In the genomic region with DNA sequence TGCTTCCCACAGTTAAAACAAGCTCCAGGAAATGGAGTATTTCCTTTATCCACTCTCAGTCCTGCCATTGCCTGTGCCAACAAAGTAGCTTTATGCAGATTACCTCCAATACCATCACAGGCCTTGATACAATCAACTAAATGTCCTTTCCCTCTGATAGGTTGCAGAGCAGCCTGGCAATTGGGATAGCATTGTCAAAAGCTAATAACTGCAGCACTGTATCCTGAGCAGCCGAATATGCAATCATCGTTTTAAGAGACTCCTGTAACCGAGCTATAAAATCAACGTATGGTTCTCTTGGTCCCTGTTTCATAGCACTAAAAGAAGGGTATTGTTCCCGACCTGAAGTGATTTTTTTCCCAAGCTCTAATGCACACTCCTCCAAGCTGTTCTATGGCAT, we compare ENCODE assay signal across 6 cellular contexts. TPM values are rescaled to one million over a fixed set of nuclear protein-coding genes. Genes with fewer than 3 reads are reported as not detected.
DNase-seq lines count a peak whose midpoint lies in the region; TF ChIP-seq lines count a peak whose summit lies in the region.
"Not testable (repeated sequence)": the region's sequence is repeated elsewhere in the genome, so short reads cannot be mapped to it uniquely, and the experiment has no call there.
"Had no signal": no experiment of that assay in that cellular context is flagged by ENCODE, and none has a peak within 500 bp of the region (broad histone marks: within the 10 kb centered on the region; RNA-seq: fewer than 3 reads in every experiment).

No MANE protein-coding gene starts in this region.

- H3K27ac Mint-ChIP-seq in endothelial cell (ENCODE audit: unreplicated experiment) (peak overlapping the region; percentile 72), mesothelial cell of epicardium (peak overlapping the region; percentile 50)

- H3K9me2 ChIP-seq in Karpas-422 (replicated peaks; ENCODE audit: insufficient read depth, low read length), result not testable (repeated sequence)

- H3K27me3 Mint-ChIP-seq in endothelial cell (ENCODE audit: unreplicated experiment), result peaks cover 13% of the 10 kb centered on the region
- H3K27me3 Mint-ChIP-seq in mesothelial cell of epicardium (ENCODE audit: low read depth), result not testable (repeated sequence)

- not testable (repeated sequence) for H3K4me2 ChIP-seq in Karpas-422 (ENCODE audit: low read depth, low read length, poor library complexity, severe bottlenecking)

- not testable (repeated sequence) for H4K20me1 ChIP-seq in Karpas-422 (ENCODE audit: insufficient read depth, low read depth, low read length)

- H3K4me3 ChIP-seq in Karpas-422 (ENCODE audit: low read length), result not testable (repeated sequence)

- H3K36me3 ChIP-seq in Karpas-422 (ENCODE audit: insufficient read depth, low read length), result not testable (repeated sequence)

- H3K79me2 ChIP-seq in Karpas-422 (ENCODE audit: low read length), result not testable (repeated sequence)

- peaks cover 13% of the 10 kb centered on the region for H3K36me3 Mint-ChIP-seq in endothelial cell (ENCODE audit: low read depth, unreplicated experiment)
- not testable (repeated sequence) for H3K36me3 Mint-ChIP-seq in mesothelial cell of epicardium

- peak; percentile 27 for DNase-seq in Karpas-422
- DNase-seq in dermis blood vessel endothelial cell, result peak; percentile 36
- DNase-seq in endothelial cell (ENCODE audit: low spot score); mesothelial cell of epicardium (ENCODE audit: low spot score in 2 of 2, unreplicated experiment in 2 of 2): not testable (repeated sequence)

- not testable (repeated sequence) for H3K9me3 ChIP-seq in Karpas-422 (ENCODE audit: low read length)

- not testable (repeated sequence) for H3K27me3 ChIP-seq in Karpas-422 (ENCODE audit: low read length)

- H3K9me3 Mint-ChIP-seq in endothelial cell (ENCODE audit: unreplicated experiment), result not testable (repeated sequence)
- peaks cover 17% of the 10 kb centered on the region for H3K9me3 Mint-ChIP-seq in mesothelial cell of epicardium

- peaks cover 14% of the 10 kb centered on the region for H3K4me1 Mint-ChIP-seq in endothelial cell (ENCODE audit: unreplicated experiment)
- H3K4me1 Mint-ChIP-seq in mesothelial cell of epicardium, result peaks cover 30% of the 10 kb centered on the region

- H3K4me1 ChIP-seq in Karpas-422 (ENCODE audit: low read length), result not testable (repeated sequence)

- H3K4me3 Mint-ChIP-seq in endothelial cell (ENCODE audit: unreplicated experiment); mesothelial cell of epicardium: not testable (repeated sequence)

- H3K27ac ChIP-seq in Karpas-422 (ENCODE audit: low read length), result not testable (repeated sequence)

- not testable (repeated sequence) for H2AFZ ChIP-seq in Karpas-422 (ENCODE audit: low read length)

- TF ChIP-seq CTCF in endothelial cell (IDR thresholded peaks at IDR 0.05; ENCODE audit: unreplicated experiment); mesothelial cell of epicardium (IDR thresholded peaks at IDR 0.05; ENCODE audit: unreplicated experiment): not testable (repeated sequence)

- H3K9ac ChIP-seq in Karpas-422 (ENCODE audit: low read length), result not testable (repeated sequence)

RNA-seq across cellular contexts. Expression of gene FAM131C, which starts 33.6 kb away (rescaled TPM):
- total RNA-seq in Karpas-422 (2014; rRNA removed; shearing (Covaris generic); ENCODE audit: low replicate concordance), result not detected in 2 replicates
- total RNA-seq in dermis blood vessel endothelial cell (not detected in 2 replicates), endothelial cell (ENCODE audit: unreplicated experiment) (0.56 TPM), mesothelial cell of epicardium (1.6 to 1.9 TPM (median 1.7 TPM) in 3 replicates)
- total RNA-seq: CD4-positive, alpha-beta T cell; CD8-positive, alpha-beta T cell had no signal

RNA-seq across cellular contexts. Expression of gene EPHA2, which starts 48.8 kb away (rescaled TPM):
- total RNA-seq in Karpas-422 (2014; rRNA removed; shearing (Covaris generic); ENCODE audit: low replicate concordance), result not detected in 2 replicates
- total RNA-seq in dermis blood vessel endothelial cell (121 and 192 TPM in 2 replicates), endothelial cell (ENCODE audit: unreplicated experiment) (109 TPM), mesothelial cell of epicardium (71.8 to 76.3 TPM (median 75.0 TPM) in 3 replicates)
- total RNA-seq: CD8-positive, alpha-beta T cell had no signal

Comparison
In these comparisons a context has a peak if more than half of its experiments do, and no peak if none do; other contexts are left out.
1. RNA of gene EPHA2, which starts 48.8 kb away (total RNA-seq): 121 to 192 TPM in dermis blood vessel endothelial cell, 109 TPM in endothelial cell (single experiment) and 71.8 to 76.3 TPM in mesothelial cell of epicardium; not detected in Karpas-422; every median in the first group is over 10 times any median in the second.